In genomic region chr3:33187368-33187634, GRCh38 we compare ENCODE assay signal across 19 cellular contexts. TPM values are rescaled to one million over a fixed set of nuclear protein-coding genes. Genes with fewer than 3 reads are reported as not detected.
"Had no signal": no experiment of that assay in that cellular context is flagged by ENCODE, and none has a peak within 500 bp of the region (broad histone marks: within the 10 kb centered on the region; RNA-seq: fewer than 3 reads in every experiment).

No MANE protein-coding gene starts in this region.

- H3K36me3 Mint-ChIP-seq: natural killer cell had no signal

- H3K4me3 Mint-ChIP-seq: activated B cell treated with CpG ODN at 0.5 μM for 24 hours; activated CD8-positive, alpha-beta T cell treated with anti-CD3 and anti-CD28 coated beads for 36 hours; natural killer cell; stimulated activated naive B cell treated with anti-CD40 and anti-IgM and Interleukin-4, amounts not matched to agents 10 μg/mL and 1 μg/mL and 100 μg/mL, for 72 hours had no signal

- H3K27me3 ChIP-seq: breast epithelium, esophagus muscularis mucosa, transverse colon had no signal

- H3K27ac ChIP-seq: breast epithelium, esophagus muscularis mucosa, transverse colon had no signal

- H3K36me3 ChIP-seq: breast epithelium, esophagus muscularis mucosa, transverse colon had no signal

- H3K4me1 ChIP-seq: breast epithelium, esophagus muscularis mucosa, transverse colon had no signal

- H3K4me1 Mint-ChIP-seq: activated B cell treated with CpG ODN at 0.5 μM for 24 hours; natural killer cell; stimulated activated naive B cell treated with anti-CD40 and anti-IgM and Interleukin-4, amounts not matched to agents 10 μg/mL and 1 μg/mL and 100 μg/mL, for 72 hours had no signal

- ATAC-seq: activated CD8-positive, alpha-beta T cell treated with anti-CD3 and anti-CD28 coated beads for 36 hours; activated naive CD4-positive, alpha-beta T cell treated with anti-CD3 and anti-CD28 coated beads, Interleukin-2, amount 50 U/mL, for 72 hours; left ventricle myocardium superior; natural killer cell; stimulated activated naive B cell treated with anti-CD40 and anti-IgM and Interleukin-4, amounts not matched to agents 10 μg/mL and 1 μg/mL and 100 μg/mL, for 72 hours had no signal

- H3K27ac Mint-ChIP-seq: activated B cell treated with CpG ODN at 0.5 μM for 24 hours; activated CD8-positive, alpha-beta T cell treated with anti-CD3 and anti-CD28 coated beads for 36 hours; activated naive CD4-positive, alpha-beta T cell treated with anti-CD3 and anti-CD28 coated beads, Interleukin-2, amount 50 U/mL, for 72 hours; natural killer cell; stimulated activated naive B cell treated with anti-CD40 and anti-IgM and Interleukin-4, amounts not matched to agents 10 μg/mL and 1 μg/mL and 100 μg/mL, for 72 hours had no signal

- H3K9me3 Mint-ChIP-seq: natural killer cell had no signal

- DNase-seq: activated B cell treated with CpG ODN at 0.5 μM for 24 hours; activated CD4-positive, alpha-beta T cell treated with anti-CD3 and anti-CD28 coated beads for 48 hours; activated CD8-positive, alpha-beta T cell treated with anti-CD3 and anti-CD28 coated beads for 36 hours; activated effector memory CD4-positive, alpha-beta T cell treated with anti-CD3 and anti-CD28 coated beads, Interleukin-2, amount 50 U/mL, for 16 hours; activated T-cell treated with anti-CD3 and anti-CD28 coated beads, Interleukin-2, amount 50 U/mL, for 48 hours; amniotic stem cell; glutamatergic neuron; left ventricle myocardium superior; mesendoderm; natural killer cell; retina; stimulated activated CD4-positive, alpha-beta T cell treated with anti-CD3 and anti-CD28 coated beads, Interleukin-4, amount 100 ng/mL, for 1 hour; stimulated activated naive B cell treated with anti-CD40 and anti-IgM and Interleukin-4, amounts not matched to agents 10 μg/mL and 1 μg/mL and 100 μg/mL, for 72 hours; T-helper 2 cell; transverse colon had no signal

- H3K9me3 ChIP-seq: breast epithelium, transverse colon had no signal

- H3K4me3 ChIP-seq: breast epithelium, esophagus muscularis mucosa, transverse colon had no signal

- FAIRE-seq: endometrium had no signal

RNA-seq across cellular contexts. Expression of gene SUSD5, which starts 31.3 kb away (rescaled TPM):
- total RNA-seq: activated CD8-positive, alpha-beta T cell treated with anti-CD3 and anti-CD28 coated beads for 36 hours; activated naive CD4-positive, alpha-beta T cell treated with anti-CD3 and anti-CD28 coated beads, Interleukin-2, amount 50 U/mL, for 72 hours; natural killer cell had no signal
